In the genomic region with DNA sequence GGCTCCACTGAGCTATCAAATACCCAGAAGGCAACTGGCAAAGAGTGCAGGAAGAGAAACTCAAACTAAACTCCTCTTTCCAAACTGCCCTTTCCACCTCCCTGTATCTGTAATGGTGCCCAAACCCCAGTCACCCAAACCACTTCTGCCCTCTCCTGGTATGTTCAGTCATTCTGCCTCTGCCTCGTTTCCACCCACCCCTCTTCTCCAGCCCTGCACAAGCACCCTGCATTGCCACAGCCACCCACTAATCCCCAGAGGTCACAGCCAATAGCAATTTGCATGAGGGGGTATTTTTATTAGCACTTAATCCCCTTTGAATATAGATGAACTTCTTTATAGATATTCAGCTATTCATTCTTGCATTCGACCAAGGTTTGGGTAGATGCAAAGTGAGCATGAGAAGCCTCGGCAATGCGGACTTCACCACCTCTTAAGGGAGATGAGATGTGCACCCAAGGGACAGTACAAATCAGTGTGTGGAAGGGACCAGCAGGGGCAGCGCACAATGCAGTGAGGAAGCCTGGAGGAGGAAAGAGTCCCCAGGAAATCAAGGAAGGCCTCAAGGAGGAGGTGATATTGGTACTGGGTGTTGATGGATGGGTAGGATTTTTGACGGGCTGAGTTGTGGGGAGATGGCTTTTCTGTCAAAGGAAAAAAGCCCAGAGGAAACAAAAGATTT, we compare ENCODE assay signal across 9 cellular contexts. TPM values are rescaled to one million over a fixed set of nuclear protein-coding genes. Genes with fewer than 3 reads are reported as not detected.
DNase-seq lines count a peak whose midpoint lies in the region; ATAC-seq and TF ChIP-seq lines count a peak whose summit lies in the region.
"Had no signal": no experiment of that assay in that cellular context is flagged by ENCODE, and none has a peak within 500 bp of the region (broad histone marks: within the 10 kb centered on the region; RNA-seq: fewer than 3 reads in every experiment).

No MANE protein-coding gene starts in this region.

- intact Hi-C loops in mucosa of descending colon (cut with DNase I, micrococcal nuclease), result no loop called here
- intact Hi-C loops in testis (cut with DNase I; ENCODE audit: low total_unique reads), result no loop called here

- H3K36me3 ChIP-seq in mucosa of descending colon (ENCODE audit: low read depth) (no peaks in the 10 kb centered on the region), testis (ENCODE audit: low read depth, missing control alignments) (no peaks in the 10 kb centered on the region)

- 78 to 83% methylated on average over 6 of the region's 6 CpGs for WGBS in testis, 2 donors

- ATAC-seq in GM19351 (IDR thresholded peaks at IDR 0.05; ENCODE audit: unreplicated experiment), result peak; percentile 75
- peak; percentile 72 for ATAC-seq in HG03520 (IDR thresholded peaks at IDR 0.05; ENCODE audit: unreplicated experiment)
- ATAC-seq in mucosa of descending colon, result peak; percentile 66
- no peak for ATAC-seq in HG02973 (IDR thresholded peaks at IDR 0.05; ENCODE audit: unreplicated experiment)

- H3K27ac ChIP-seq in testis, result no peak overlapping the region

- no peak for TF ChIP-seq CTCF in mucosa of descending colon (IDR thresholded peaks at IDR 0.05)
- TF ChIP-seq CTCF in testis (IDR thresholded peaks at IDR 0.05), result peak in 1 of 3 experiments; percentile 6

- DNase-seq in COLO829 (ENCODE audit: low spot score) (peak; percentile 45), T-helper 1 cell (peak in 4 of 5 donors; percentile 43 to 57 (median 52)), ecto neural progenitor cell (ENCODE audit: low spot score) (peak; percentile 50), mucosa of descending colon (peak in 1 of 3 donors; percentile 27), testis (no peak)

- H3K27me3 ChIP-seq in testis, result no peaks in the 10 kb centered on the region

- no peaks in the 10 kb centered on the region for H3K9me3 ChIP-seq in mucosa of descending colon
- no peaks in the 10 kb centered on the region for H3K9me3 ChIP-seq in testis

- H3K4me3 ChIP-seq in mucosa of descending colon, result no peak overlapping the region
- H3K4me3 ChIP-seq in testis, result no peak overlapping the region

- H3K4me1 ChIP-seq in mucosa of descending colon (ENCODE audit: low read depth) (no peaks in the 10 kb centered on the region), testis (peaks cover 4% of the 10 kb centered on the region)

- TF ChIP-seq POLR2A in testis (IDR thresholded peaks at IDR 0.05), result no peak

RNA-seq across cellular contexts. Expression of gene TMEM272, which starts 12.4 kb away (rescaled TPM):
- total RNA-seq in mucosa of descending colon, result under 1 TPM; 0.07 to 0.35 (median 0.29) TPM
- 1 to 10 TPM; 1.7 to 1.9 TPM for total RNA-seq in testis
- 0.50 TPM for polyA plus RNA-seq in testis (ENCODE audit: insufficient read depth, low read depth, low replicate concordance)

RNA-seq across cellular contexts. Expression of gene DHRS12, which starts 28.6 kb away (rescaled TPM):
- total RNA-seq in mucosa of descending colon (10 to 100 TPM; 11.8 to 15.1 (median 14.1) TPM), testis (10 to 100 TPM; 11.4 to 16.8 TPM)
- 15.9 TPM for polyA plus RNA-seq in testis (ENCODE audit: insufficient read depth, low read depth, low replicate concordance)

RNA-seq across cellular contexts. Expression of gene CCDC70, which starts 29.2 kb away (rescaled TPM):
- total RNA-seq in mucosa of descending colon (not detected), testis (10 to 100 TPM; 35.7 to 82.2 TPM)
- polyA plus RNA-seq in testis (ENCODE audit: insufficient read depth, low read depth, low replicate concordance), result 175 TPM
- total RNA-seq: T-helper 1 cell treated with Interleukin-12 subunit alpha and Interleukin-12 subunit beta and Interleukin-4 antibody, amounts not matched to agents 30 ng/mL and 1 ng/mL, for 36 hours had no signal

Comparison
In these comparisons a context has a peak if more than half of its experiments do, and no peak if none do; other contexts are left out.
1. RNA of gene CCDC70, which starts 29.2 kb away (total RNA-seq): 35.7 to 82.2 TPM in testis; not detected in mucosa of descending colon; every median in the first group is over 10 times any median in the second.